18 cellular contexts compared by ENCODE assay signal in the genomic region with DNA sequence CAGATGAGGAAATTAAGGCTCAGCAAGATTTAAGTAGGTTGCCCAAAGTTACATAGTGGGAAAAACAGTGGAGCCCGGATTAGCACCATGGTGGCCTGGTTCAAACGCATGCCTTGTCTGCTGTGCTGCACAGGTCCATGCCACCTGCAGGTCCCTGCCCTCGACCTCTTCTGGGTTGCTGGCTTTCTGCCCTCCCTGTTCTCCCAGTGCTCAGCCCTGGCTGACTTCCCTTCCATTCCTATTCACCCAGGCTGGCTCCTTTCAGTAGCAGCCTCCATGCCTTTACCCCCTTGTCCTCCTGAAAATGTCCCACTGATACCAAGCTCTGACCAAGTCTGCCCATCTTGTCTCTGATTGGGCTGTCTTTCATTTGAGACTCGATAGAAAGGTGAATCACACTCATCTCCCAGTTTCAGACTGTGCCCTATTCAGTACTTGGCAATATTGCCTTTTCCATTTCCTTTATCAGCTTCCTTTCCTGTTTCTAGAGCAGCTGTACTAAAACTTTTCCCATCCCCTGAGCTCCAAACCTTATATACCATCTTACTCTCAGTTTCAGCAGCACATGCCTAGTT.
DNase-seq lines count a peak whose midpoint lies in the region; ATAC-seq and TF ChIP-seq lines count a peak whose summit lies in the region.
"Had no signal": no experiment of that assay in that cellular context is flagged by ENCODE, and none has a peak within 500 bp of the region (broad histone marks: within the 10 kb centered on the region; RNA-seq: fewer than 3 reads in every experiment).

No MANE protein-coding gene starts in this region.

- H3K4me2 ChIP-seq in PC-9 (peak overlapping the region; percentile 57), smooth muscle cell (no peak overlapping the region)
- H3K4me2 ChIP-seq: KMS-11 had no signal

- TSS peak; percentile 91 for BruUV-seq in PC-9 (replicated peaks; lab: Mats Ljungman, UMichigan)

- H3K27me3 ChIP-seq in PC-9 (ENCODE audit: insufficient read depth, low read depth) (no peaks in the 10 kb centered on the region), foreskin keratinocyte (no peaks in the 10 kb centered on the region), smooth muscle cell (ENCODE audit: low read depth) (no peaks in the 10 kb centered on the region)
- H3K27me3 ChIP-seq: neural progenitor cell had no signal

- no peak for ATAC-seq in stimulated activated naive CD8-positive, alpha-beta T cell treated with anti-CD3 and anti-CD28 coated beads, Interleukin-15, amount 100 ng/mL, for 72 hours
- ATAC-seq in foreskin keratinocyte (peak; percentile 42), HG03457 (IDR thresholded peaks at IDR 0.05; ENCODE audit: unreplicated experiment) (no peak)
- ATAC-seq: sciatic nerve had no signal

- H3K4me1 ChIP-seq in PC-9 (replicated peaks; ENCODE audit: insufficient read depth) = peaks cover 48% of the 10 kb centered on the region
- peaks cover 20% of the 10 kb centered on the region for H3K4me1 ChIP-seq in foreskin keratinocyte
- H3K4me1 ChIP-seq in smooth muscle cell (ENCODE audit: low read depth) = no peaks in the 10 kb centered on the region

- H4K20me1 ChIP-seq in PC-9 (ENCODE audit: insufficient read depth) (no peaks in the 10 kb centered on the region), smooth muscle cell (ENCODE audit: low read depth) (no peaks in the 10 kb centered on the region)

- H3K36me3 Mint-ChIP-seq in stimulated activated naive CD8-positive, alpha-beta T cell treated with anti-CD3 and anti-CD28 coated beads, Interleukin-15, Interleukin-2, amounts not matched to agents 100 ng/mL and 50 ng/mL, for 24 hours (ENCODE audit: low read depth) = peaks cover 18% of the 10 kb centered on the region

- CTCF ChIA-PET in PC-9 (lab: Charles Lee) = interaction anchor here (0.5 to 2.0 kb wide), 6 partner anchors 17 to 413 kb away, joined by 4 to 22 read pairs (median 6); a partner anchor contains a TSS

- POLR2A ChIA-PET in PC-9 (lab: Charles Lee; ENCODE audit: unreplicated experiment) = interaction anchor here (0.5 to 0.6 kb wide), 4 partner anchors 11 to 338 kb away, joined by 3 to 8 read pairs (median 4); no protein-coding TSS in a partner anchor

- H2AFZ ChIP-seq in PC-9 = no peak overlapping the region
- H2AFZ ChIP-seq in smooth muscle cell (ENCODE audit: low read depth) = no peak overlapping the region
- H2AFZ ChIP-seq: neural progenitor cell had no signal

- peak overlapping the region; percentile 17; the same call in 1 of the 2 replicates for H3K4me3 ChIP-seq in PC-9
- H3K4me3 ChIP-seq in smooth muscle cell = no peak overlapping the region
- H3K4me3 ChIP-seq: neural progenitor cell had no signal

- peak overlapping the region; percentile 99 for H3K27ac ChIP-seq in PC-9
- H3K27ac ChIP-seq in foreskin keratinocyte = peak overlapping the region; percentile 92
- no peak overlapping the region for H3K27ac ChIP-seq in smooth muscle cell (ENCODE audit: low read depth)
- no peak overlapping the region for H3K27ac ChIP-seq in caudate nucleus (ENCODE audit: low read depth, low read length)
- H3K27ac ChIP-seq: KMS-11, neural progenitor cell had no signal

- no peak overlapping the region for H3K4me3 Mint-ChIP-seq in stimulated activated naive CD8-positive, alpha-beta T cell treated with anti-CD3 and anti-CD28 coated beads, Interleukin-15, Interleukin-2, amounts not matched to agents 100 ng/mL and 50 ng/mL, for 24 hours
- H3K4me3 Mint-ChIP-seq in stimulated activated naive CD8-positive, alpha-beta T cell treated with anti-CD3 and anti-CD28 coated beads, Interleukin-15, amount 100 ng/mL, for 72 hours = no peak overlapping the region
- H3K4me3 Mint-ChIP-seq: activated naive CD4-positive, alpha-beta T cell treated with anti-CD3 and anti-CD28 coated beads, Interleukin-2, amount 10 ng/mL, durations not matched to agents 7 days and 5 days; neural progenitor cell; T-helper 1 cell treated with Interleukin-12 subunit alpha and Interleukin-12 subunit beta and Interleukin-4 antibody, amounts not matched to agents 30 μg/mL and 1 μg/mL, for 36 hours had no signal

- no peak for DNase-seq in stimulated activated naive CD8-positive, alpha-beta T cell treated with anti-CD3 and anti-CD28 coated beads, Interleukin-15, amount 100 ng/mL, for 72 hours
- no peak for DNase-seq in PC-9
- DNase-seq in foreskin keratinocyte = no peak
- no peak for DNase-seq in smooth muscle cell (lab: John Stamatoyannopoulos, UW; ENCODE audit: unreplicated experiment)
- no peak for DNase-seq in HCEC 1CT
- DNase-seq in caudate nucleus (lab: John Stamatoyannopoulos, UW) = no peak
- DNase-seq: activated CD4-positive, CD25-positive, alpha-beta regulatory T cell; activated naive CD4-positive, alpha-beta T cell treated with anti-CD3 and anti-CD28 coated beads, Interleukin-2, amount 10 ng/mL, durations not matched to agents 7 days and 5 days; DMS79 treated with DMSO at 0.1 percent for 48 hours; effector CD4-positive, alpha-beta T cell; foreskin melanocyte; NCI-H1930 had no signal

- H3K79me2 ChIP-seq in PC-9 (ENCODE audit: low read depth) = no peaks in the 10 kb centered on the region
- no peaks in the 10 kb centered on the region for H3K79me2 ChIP-seq in smooth muscle cell (ENCODE audit: low read depth)

- H3K9me3 Mint-ChIP-seq in stimulated activated naive CD8-positive, alpha-beta T cell treated with anti-CD3 and anti-CD28 coated beads, Interleukin-15, Interleukin-2, amounts not matched to agents 100 ng/mL and 50 ng/mL, for 24 hours = peaks cover 18% of the 10 kb centered on the region
- peaks cover 13 to 17% of the 10 kb centered on the region in 2 donors for H3K9me3 Mint-ChIP-seq in stimulated activated naive CD8-positive, alpha-beta T cell treated with anti-CD3 and anti-CD28 coated beads, Interleukin-15, amount 100 ng/mL, for 72 hours

- H3K27me3 Mint-ChIP-seq in stimulated activated naive CD8-positive, alpha-beta T cell treated with anti-CD3 and anti-CD28 coated beads, Interleukin-15, Interleukin-2, amounts not matched to agents 100 ng/mL and 50 ng/mL, for 24 hours = no peaks in the 10 kb centered on the region
- no peaks in the 10 kb centered on the region for H3K27me3 Mint-ChIP-seq in stimulated activated naive CD8-positive, alpha-beta T cell treated with anti-CD3 and anti-CD28 coated beads, Interleukin-15, amount 100 ng/mL, for 72 hours
- H3K27me3 Mint-ChIP-seq: activated naive CD4-positive, alpha-beta T cell treated with anti-CD3 and anti-CD28 coated beads, Interleukin-2, amount 10 ng/mL, durations not matched to agents 7 days and 5 days had no signal

- H3K9me3 ChIP-seq in PC-9 (ENCODE audit: insufficient read depth, low read depth) = peaks cover 8% of the 10 kb centered on the region; the same call in 1 of the 2 replicates
- no peaks in the 10 kb centered on the region for H3K9me3 ChIP-seq in smooth muscle cell (replicated peaks; ENCODE audit: low read depth)

- intact Hi-C loops in PC-9 (cut with micrococcal nuclease; ENCODE audit: unreplicated experiment) = loop anchor here (1.0 kb wide), 4 partner anchors 39 to 151 kb away; no protein-coding TSS in a partner anchor

- peaks cover 29% of the 10 kb centered on the region for H3F3A ChIP-seq in PC-9 (ENCODE audit: insufficient read depth, low read depth)
- H3F3A ChIP-seq in smooth muscle cell (ENCODE audit: low read depth) = no peaks in the 10 kb centered on the region

- no peaks in the 10 kb centered on the region for H3K9me2 ChIP-seq in PC-9 (ENCODE audit: insufficient read depth)

- TF ChIP-seq CTCF in PC-9 (conservative IDR thresholded peaks at IDR 0.05) (no peak), foreskin keratinocyte (conservative IDR thresholded peaks at IDR 0.05) (no peak), smooth muscle cell (IDR thresholded peaks at IDR 0.05; ENCODE audit: borderline replicate concordance, insufficient read depth, poor library complexity, severe bottlenecking) (no peak)

- no peak overlapping the region for H3K9ac ChIP-seq in smooth muscle cell (ENCODE audit: low read depth)
- H3K9ac ChIP-seq: KMS-11, neural progenitor cell had no signal

- H3K27ac Mint-ChIP-seq in stimulated activated naive CD8-positive, alpha-beta T cell treated with anti-CD3 and anti-CD28 coated beads, Interleukin-15, Interleukin-2, amounts not matched to agents 100 ng/mL and 50 ng/mL, for 24 hours = peak overlapping the region; percentile 9
- H3K27ac Mint-ChIP-seq in stimulated activated naive CD8-positive, alpha-beta T cell treated with anti-CD3 and anti-CD28 coated beads, Interleukin-15, amount 100 ng/mL, for 72 hours = peak overlapping the region in 1 of 2 donors; percentile 13
- H3K27ac Mint-ChIP-seq: neural progenitor cell; T-helper 1 cell treated with Interleukin-12 subunit alpha and Interleukin-12 subunit beta and Interleukin-4 antibody, amounts not matched to agents 30 μg/mL and 1 μg/mL, for 36 hours had no signal

- H3K4me1 Mint-ChIP-seq in stimulated activated naive CD8-positive, alpha-beta T cell treated with anti-CD3 and anti-CD28 coated beads, Interleukin-15, Interleukin-2, amounts not matched to agents 100 ng/mL and 50 ng/mL, for 24 hours (ENCODE audit: low read depth) = peaks cover 16% of the 10 kb centered on the region
- H3K4me1 Mint-ChIP-seq in stimulated activated naive CD8-positive, alpha-beta T cell treated with anti-CD3 and anti-CD28 coated beads, Interleukin-15, amount 100 ng/mL, for 72 hours = peaks cover 19% of the 10 kb centered on the region

- 100% methylated on average over 4 of the region's 4 CpGs for WGBS in smooth muscle cell (ENCODE audit: low lambda C conversion rate)

- H3K36me3 ChIP-seq in PC-9 (ENCODE audit: low read depth) (no peaks in the 10 kb centered on the region), smooth muscle cell (ENCODE audit: low read depth) (no peaks in the 10 kb centered on the region)
- H3K36me3 ChIP-seq: neural progenitor cell had no signal

Comparison
In these comparisons a context has a peak if more than half of its experiments do, and no peak if none do; other contexts are left out.
1. H3K27ac ChIP-seq: peak in PC-9 (single experiment) and foreskin keratinocyte (single experiment); none in smooth muscle cell (single experiment) and caudate nucleus (single experiment).